9 cellular contexts compared by ENCODE assay signal in genomic region chr16:19169081-19169639, GRCh38. TPM values are rescaled to one million over a fixed set of nuclear protein-coding genes. Genes with fewer than 3 reads are reported as not detected.
DNase-seq lines count a peak whose midpoint lies in the region; ATAC-seq and TF ChIP-seq lines count a peak whose summit lies in the region.
"Had no signal": no experiment of that assay in that cellular context is flagged by ENCODE, and none has a peak within 500 bp of the region (broad histone marks: within the 10 kb centered on the region; RNA-seq: fewer than 3 reads in every experiment).

No MANE protein-coding gene starts in this region.

- 8 to 10% methylated on average over 14 to 18 of the region's 19 CpGs for WGBS in tibial nerve, 2 donors

- no peak overlapping the region for H3K27ac Mint-ChIP-seq in activated CD4-positive, alpha-beta T cell treated with anti-CD3 and anti-CD28 coated beads, Interleukin-2, amount 10 ng/mL, durations not matched to agents 24 days and 14 days

- no peak for TF ChIP-seq CTCF in lower lobe of right lung (IDR thresholded peaks at IDR 0.05)
- no peak for TF ChIP-seq CTCF in tibial nerve (IDR thresholded peaks at IDR 0.05)
- no peak for TF ChIP-seq CTCF in GM20000 (IDR thresholded peaks at IDR 0.05; ENCODE audit: extremely low read depth, missing control alignments)

- H3K4me3 ChIP-seq in lower lobe of right lung (peak overlapping the region; percentile 77), tibial nerve (peak overlapping the region in 3 of 4 donors; percentile 33 to 52 (median 35))

- H3K4me1 ChIP-seq in lower lobe of right lung = peaks cover 22% of the 10 kb centered on the region
- peaks cover 0 to 23% (median 14%) of the 10 kb centered on the region in 4 donors for H3K4me1 ChIP-seq in tibial nerve

- peak overlapping the region; percentile 76 for H3K27ac ChIP-seq in lower lobe of right lung
- H3K27ac ChIP-seq in tibial nerve = peak overlapping the region in 2 of 4 donors; percentile 36 to 82
- H3K27ac ChIP-seq: SK-N-MC had no signal

- no peaks in the 10 kb centered on the region for H3K36me3 Mint-ChIP-seq in activated CD4-positive, alpha-beta T cell treated with anti-CD3 and anti-CD28 coated beads, Interleukin-2, amount 10 ng/mL, durations not matched to agents 24 days and 14 days (ENCODE audit: low read depth)

- no peaks in the 10 kb centered on the region for H3K9me3 Mint-ChIP-seq in activated CD4-positive, alpha-beta T cell treated with anti-CD3 and anti-CD28 coated beads, Interleukin-2, amount 10 ng/mL, durations not matched to agents 24 days and 14 days

- no peak for ATAC-seq in lower lobe of right lung
- ATAC-seq in GM19351 (IDR thresholded peaks at IDR 0.05; ENCODE audit: unreplicated experiment) = no peak

- H3K9me3 ChIP-seq in lower lobe of right lung = no peaks in the 10 kb centered on the region
- no peaks in the 10 kb centered on the region for H3K9me3 ChIP-seq in tibial nerve

- TF ChIP-seq POLR2A in tibial nerve (IDR thresholded peaks at IDR 0.05) = no peak

- H3K27me3 Mint-ChIP-seq in activated CD4-positive, alpha-beta T cell treated with anti-CD3 and anti-CD28 coated beads, Interleukin-2, amount 10 ng/mL, durations not matched to agents 24 days and 14 days = peaks cover 29% of the 10 kb centered on the region

- H3K36me3 ChIP-seq in lower lobe of right lung = no peaks in the 10 kb centered on the region
- no peaks in the 10 kb centered on the region for H3K36me3 ChIP-seq in tibial nerve

- intact Hi-C loops in activated CD4-positive, alpha-beta T cell treated with anti-CD3 and anti-CD28 coated beads, Interleukin-2, amount 10 ng/mL, durations not matched to agents 24 days and 14 days (cut with micrococcal nuclease) = loop anchor here (5.0 kb wide), 2 partner anchors 37 to 52 kb away; no protein-coding TSS in a partner anchor
- intact Hi-C loops in lower lobe of right lung (cut with DNase I) = loop anchor here (10.0 kb wide), 1 partner anchor 84 kb away; no protein-coding TSS in a partner anchor

- peaks cover 11% of the 10 kb centered on the region for H3K27me3 ChIP-seq in lower lobe of right lung (ENCODE audit: low read depth)
- peaks cover 0 to 29% of the 10 kb centered on the region in 2 donors for H3K27me3 ChIP-seq in tibial nerve

- DNase-seq in activated CD4-positive, alpha-beta T cell treated with anti-CD3 and anti-CD28 coated beads, Interleukin-2, amount 10 ng/mL, durations not matched to agents 24 days and 14 days = no peak
- no peak for DNase-seq in activated CD4-positive, alpha-beta T cell treated with anti-CD3 and anti-CD28 coated beads for 48 hours
- DNase-seq in astrocyte of the hippocampus (ENCODE audit: low read depth, low spot score) (peak; percentile 9), lower lobe of right lung (no peak), tibial nerve (ENCODE audit: low spot score in 2 of 2) (no peak), mucosa of gallbladder (ENCODE audit: low spot score) (no peak), GM20000 (ENCODE audit: low spot score) (no peak)

- peaks cover under 1% of the 10 kb centered on the region for H3K4me1 Mint-ChIP-seq in activated CD4-positive, alpha-beta T cell treated with anti-CD3 and anti-CD28 coated beads, Interleukin-2, amount 10 ng/mL, durations not matched to agents 24 days and 14 days

- TF ChIP-seq EP300 in tibial nerve (IDR thresholded peaks at IDR 0.05) = no peak

- H3K4me3 Mint-ChIP-seq in activated CD4-positive, alpha-beta T cell treated with anti-CD3 and anti-CD28 coated beads, Interleukin-2, amount 10 ng/mL, durations not matched to agents 24 days and 14 days = peak overlapping the region; percentile 4

RNA-seq across cellular contexts. Expression of gene SYT17, which starts 1.1 kb away (rescaled TPM):
- 1.3 and 1.9 TPM in 2 replicates for total RNA-seq in activated CD4-positive, alpha-beta T cell treated with anti-CD3 and anti-CD28 coated beads, Interleukin-2, amount 10 ng/mL, durations not matched to agents 24 days and 14 days
- total RNA-seq in lower lobe of right lung (11.8 TPM), tibial nerve (10 to 100 TPM in 2 of 4 donors, 1 to 10 TPM in 2; 8.1 to 33.9 (median 12.7) TPM), mucosa of gallbladder (4.0 TPM)

RNA-seq across cellular contexts. Expression of gene ITPRIPL2, which starts 55.4 kb away (rescaled TPM):
- 57.6 and 58.4 TPM in 2 replicates for total RNA-seq in activated CD4-positive, alpha-beta T cell treated with anti-CD3 and anti-CD28 coated beads, Interleukin-2, amount 10 ng/mL, durations not matched to agents 24 days and 14 days
- total RNA-seq in lower lobe of right lung = 60.7 TPM
- 10 to 100 TPM; 51.3 to 68.7 (median 59.6) TPM for total RNA-seq in tibial nerve
- 37.5 TPM for total RNA-seq in mucosa of gallbladder
